Comparison of ENCODE assay signal across 12 cellular contexts in the genomic region with DNA sequence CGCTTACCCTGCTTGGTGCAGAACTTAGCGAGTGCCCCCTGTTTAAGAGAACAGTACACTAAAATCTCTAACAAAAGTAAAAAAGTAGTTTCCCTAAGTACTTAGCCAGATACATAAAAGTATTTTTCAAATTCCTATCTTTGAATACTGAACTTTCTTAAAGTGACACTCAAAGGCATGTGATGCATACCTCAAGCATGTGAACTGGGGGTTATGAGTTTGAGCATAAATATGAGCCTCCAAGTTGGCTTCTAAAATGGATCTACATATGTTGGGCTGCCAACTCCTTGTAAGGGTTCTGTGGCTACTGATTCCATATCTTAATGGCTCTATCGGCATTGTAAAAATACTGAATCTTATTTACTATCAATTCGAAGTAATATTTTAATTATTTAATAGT. TPM values are rescaled to one million over a fixed set of nuclear protein-coding genes. Genes with fewer than 3 reads are reported as not detected.
DNase-seq lines count a peak whose midpoint lies in the region; ATAC-seq lines count a peak whose summit lies in the region.
"Had no signal": no experiment of that assay in that cellular context is flagged by ENCODE, and none has a peak within 500 bp of the region (broad histone marks: within the 10 kb centered on the region; RNA-seq: fewer than 3 reads in every experiment).

No MANE protein-coding gene starts in this region.

- H3K27ac Mint-ChIP-seq in CD4-positive, CD25-positive, alpha-beta regulatory T cell, result peak overlapping the region; percentile 48 to 94 (median 79)

- peaks cover 16 to 66% (median 41%) of the 10 kb centered on the region in 4 donors for H3K4me1 Mint-ChIP-seq in CD4-positive, CD25-positive, alpha-beta regulatory T cell

- H4K20me1 ChIP-seq in Karpas-422 (ENCODE audit: insufficient read depth, low read depth, low read length), result peaks cover 42% of the 10 kb centered on the region

- H3K4me2 ChIP-seq in Karpas-422 (ENCODE audit: low read depth, low read length, poor library complexity, severe bottlenecking), result no peak overlapping the region

- peaks cover 11% of the 10 kb centered on the region for H3K27me3 Mint-ChIP-seq in CD4-positive, CD25-positive, alpha-beta regulatory T cell

- intact Hi-C loops in left ventricle myocardium superior (cut with micrococcal nuclease) (no loop called here), sciatic nerve (cut with DNase I) (no loop called here)

- no peaks in the 10 kb centered on the region for H3K9me3 ChIP-seq in CD4-positive, CD25-positive, alpha-beta regulatory T cell (ENCODE audit: control insufficient read depth in 2 of 2, low read length in 2 of 2)
- H3K9me3 ChIP-seq in Karpas-422 (ENCODE audit: low read length), result no peaks in the 10 kb centered on the region
- H3K9me3 ChIP-seq in endocrine pancreas (ENCODE audit: control insufficient read depth, low read length), result no peaks in the 10 kb centered on the region
- H3K9me3 ChIP-seq: body of pancreas had no signal

- H3K9ac ChIP-seq in Karpas-422 (ENCODE audit: low read length) (no peak overlapping the region), endocrine pancreas (ENCODE audit: control insufficient read depth, insufficient read depth, low read length) (no peak overlapping the region)
- H3K9ac ChIP-seq: parathyroid adenoma had no signal

- H3K9me3 Mint-ChIP-seq in CD4-positive, CD25-positive, alpha-beta regulatory T cell, result no peaks in the 10 kb centered on the region

- H3K36me3 ChIP-seq in CD4-positive, CD25-positive, alpha-beta regulatory T cell (ENCODE audit: control insufficient read depth, insufficient read depth, low read length), result peaks cover 3% of the 10 kb centered on the region
- H3K36me3 ChIP-seq in Karpas-422 (ENCODE audit: insufficient read depth, low read length) (peaks cover 25% of the 10 kb centered on the region; the same call in 1 of the 2 replicates), endocrine pancreas (ENCODE audit: control insufficient read depth, insufficient read depth, low read length) (no peaks in the 10 kb centered on the region)

- H3K27me3 ChIP-seq in CD4-positive, CD25-positive, alpha-beta regulatory T cell (ENCODE audit: control insufficient read depth, insufficient read depth, low read length), result no peaks in the 10 kb centered on the region
- no peaks in the 10 kb centered on the region for H3K27me3 ChIP-seq in Karpas-422 (ENCODE audit: low read length)
- no peaks in the 10 kb centered on the region for H3K27me3 ChIP-seq in endocrine pancreas (ENCODE audit: control insufficient read depth, insufficient read depth, low read length)
- H3K27me3 ChIP-seq: body of pancreas had no signal

- no peak overlapping the region for H2AFZ ChIP-seq in Karpas-422 (ENCODE audit: low read length)
- H2AFZ ChIP-seq: parathyroid adenoma had no signal

- H3K4me1 ChIP-seq in CD4-positive, CD25-positive, alpha-beta regulatory T cell (ENCODE audit: control insufficient read depth, insufficient read depth, low read length, poor library complexity, severe bottlenecking), result peaks cover 72% of the 10 kb centered on the region
- peaks cover 21% of the 10 kb centered on the region for H3K4me1 ChIP-seq in Karpas-422 (ENCODE audit: low read length)
- peaks cover 19% of the 10 kb centered on the region for H3K4me1 ChIP-seq in endocrine pancreas (ENCODE audit: control insufficient read depth, insufficient read depth, low read length)

- H3K4me3 Mint-ChIP-seq in CD4-positive, CD25-positive, alpha-beta regulatory T cell, result peak overlapping the region in 2 of 4 donors; percentile 21 to 97

- H3K79me2 ChIP-seq in Karpas-422 (ENCODE audit: low read length), result peaks cover 77% of the 10 kb centered on the region

- peaks cover 9% of the 10 kb centered on the region for H3K36me3 Mint-ChIP-seq in CD4-positive, CD25-positive, alpha-beta regulatory T cell

- no peak for ATAC-seq in CD4-positive, CD25-positive, alpha-beta regulatory T cell (ENCODE audit: low read depth in 2 of 2)
- ATAC-seq in HG03108 (IDR thresholded peaks at IDR 0.05; ENCODE audit: unreplicated experiment), result no peak
- ATAC-seq in left ventricle myocardium superior, result no peak
- no peak for ATAC-seq in sciatic nerve
- ATAC-seq: body of pancreas had no signal

- no peak overlapping the region for H3K4me3 ChIP-seq in CD4-positive, CD25-positive, alpha-beta regulatory T cell (ENCODE audit: low read depth, low read length)
- H3K4me3 ChIP-seq in Karpas-422 (ENCODE audit: low read length) (no peak overlapping the region), endocrine pancreas (ENCODE audit: control insufficient read depth, insufficient read depth, low read length) (peak overlapping the region; percentile 30)
- H3K4me3 ChIP-seq: body of pancreas had no signal

- no peaks in the 10 kb centered on the region for H3K9me2 ChIP-seq in Karpas-422 (replicated peaks; ENCODE audit: insufficient read depth, low read length)

- no peak for DNase-seq in CD4-positive, CD25-positive, alpha-beta regulatory T cell
- DNase-seq in Karpas-422 (peak; percentile 29), non-pigmented ciliary epithelial cell (ENCODE audit: low read depth) (peak; percentile 55), left ventricle myocardium superior (no peak), H4 (ENCODE audit: low spot score) (no peak), sciatic nerve (ENCODE audit: low spot score) (no peak)
- DNase-seq: body of pancreas, islet precursor cell had no signal

- peak overlapping the region; percentile 97 for H3K27ac ChIP-seq in CD4-positive, CD25-positive, alpha-beta regulatory T cell (ENCODE audit: insufficient read depth, low read length, poor library complexity, severe bottlenecking)
- no peak overlapping the region for H3K27ac ChIP-seq in Karpas-422 (ENCODE audit: low read length)
- H3K27ac ChIP-seq: epithelial cell of prostate, parathyroid adenoma had no signal

RNA-seq across cellular contexts. Expression of a gene that starts 3.8 kb away (rescaled TPM):
- 31.9 TPM for total RNA-seq in CD4-positive, CD25-positive, alpha-beta regulatory T cell
- polyA plus RNA-seq in CD4-positive, CD25-positive, alpha-beta regulatory T cell, result 10 to 100 TPM; 18.0 to 20.9 (median 19.5) TPM
- 22.1 and 27.4 TPM in 2 replicates for total RNA-seq in Karpas-422 (2014; rRNA removed; shearing (Covaris generic); ENCODE audit: low replicate concordance)
- total RNA-seq in left ventricle myocardium superior, result 5.2 TPM
- total RNA-seq in H4 (2014; rRNA removed; shearing (Covaris generic)), result 12.4 and 17.2 TPM in 2 replicates
- 13.2 TPM for total RNA-seq in sciatic nerve

Comparison
In these comparisons a context has a peak if more than half of its experiments do, and no peak if none do; other contexts are left out.
1. DNase-seq: peak in Karpas-422 (single experiment) and non-pigmented ciliary epithelial cell (single experiment); none in CD4-positive, CD25-positive, alpha-beta regulatory T cell (0 of 3), left ventricle myocardium superior (single experiment), H4 (single experiment) and sciatic nerve (single experiment).